ENCODE assay signal across 9 cellular contexts in genomic region chr1:144014528-144014927, GRCh38. TPM values are rescaled to one million over a fixed set of nuclear protein-coding genes. Genes with fewer than 3 reads are reported as not detected.
A peak's percentile ranks its signal among the peaks of the same experiment; 100 is the strongest.
DNase-seq lines count a peak whose midpoint lies in the region; ATAC-seq, FAIRE-seq and TF ChIP-seq lines count a peak whose summit lies in the region.
"Not testable (repeated sequence)": the region's sequence is repeated elsewhere in the genome, so short reads cannot be mapped to it uniquely, and the experiment has no call there.
"Had no signal": no experiment of that assay in that cellular context is flagged by ENCODE, and none has a peak within 500 bp of the region (broad histone marks: within the 10 kb centered on the region; RNA-seq: fewer than 3 reads in every experiment).

No MANE protein-coding gene starts in this region.

- H3K4me2 ChIP-seq in IMR-90 (ENCODE audit: low read depth, low read length); K562 (ENCODE audit: insufficient read depth, low read length): not testable (repeated sequence)

- not testable (repeated sequence) for H3K9me3 ChIP-seq in IMR-90 (ENCODE audit: control insufficient read depth, insufficient read depth, low read length); K562 (replicated peaks; ENCODE audit: control insufficient read depth, insufficient read depth, low read depth, low read length)

- not testable (repeated sequence) for H3K36me3 ChIP-seq in IMR-90 (ENCODE audit: control insufficient read depth, insufficient read depth, low read length); K562 (ENCODE audit: control insufficient read depth, insufficient read depth, low read length)

- in situ Hi-C loops in IMR-90 (cut with MboI; ENCODE audit: low sequenced_read_pairs); K562 (cut with MboI): not testable (repeated sequence)

- H2BK5ac ChIP-seq in IMR-90 (ENCODE audit: low read depth, low read length, poor library complexity, severe bottlenecking) = not testable (repeated sequence)

- not testable (repeated sequence) for H2AK5ac ChIP-seq in IMR-90 (ENCODE audit: low read depth, low read length)

- not testable (repeated sequence) for H3K4ac ChIP-seq in IMR-90 (ENCODE audit: low read depth, low read length)

- intact Hi-C loops in IMR-90 (cut with micrococcal nuclease); K562 (cut with micrococcal nuclease): not testable (repeated sequence)

- H3K4me1 ChIP-seq in IMR-90 (ENCODE audit: control insufficient read depth, insufficient read depth, low read length); K562 (replicated peaks in 1 of 2; ENCODE audit: control insufficient read depth in 2 of 2, insufficient read depth in 2 of 2, low read length in 2 of 2): not testable (repeated sequence)

- not testable (repeated sequence) for H3K56ac ChIP-seq in IMR-90 (ENCODE audit: extremely low read depth, insufficient read depth, low read length)

- not testable (repeated sequence) for H3K18ac ChIP-seq in IMR-90 (ENCODE audit: low read depth, low read length)

- TF ChIP-seq RAD21 in IMR-90 (IDR thresholded peaks at IDR 0.05; ENCODE audit: low read length); K562 (CRISPR knock-in tag; conservative IDR thresholded peaks at IDR 0.05 in 1 of 2, IDR thresholded peaks at IDR 0.05 in 1 of 2): not testable (repeated sequence)

- H2AK9ac ChIP-seq in IMR-90 (replicated peaks; ENCODE audit: low read depth, low read length, poor library complexity) = not testable (repeated sequence)

- not testable (repeated sequence) for TF ChIP-seq POLR2A in IMR-90 (IDR thresholded peaks at IDR 0.05; ENCODE audit: low read depth, low read length); K562 (conservative IDR thresholded peaks at IDR 0.05)

- not testable (repeated sequence) for FAIRE-seq in K562 (lab: Jason Lieb, UNC)

- H2BK120ac ChIP-seq in IMR-90 (ENCODE audit: low read depth, low read length) = not testable (repeated sequence)

- H3K9me1 ChIP-seq in IMR-90 (ENCODE audit: insufficient read depth, low read length); K562 (ENCODE audit: control insufficient read depth, insufficient read depth, low read length): not testable (repeated sequence)

- H3K27me3 ChIP-seq in IMR-90 (ENCODE audit: control insufficient read depth, insufficient read depth, low read length); K562 (ENCODE audit: control insufficient read depth in 2 of 2, insufficient read depth in 2 of 2, low read length in 2 of 2): not testable (repeated sequence)

- POLR2A ChIA-PET in IMR-90 (lab: Charles Lee; ENCODE audit: unreplicated experiment); K562 (lab: Yijun Ruan, JAX): not testable (repeated sequence)

- ATAC-seq in IMR-90 (ENCODE audit: low read depth) = peak; percentile 67
- peak; percentile 75 for ATAC-seq in K562

- not testable (repeated sequence) for H4K8ac ChIP-seq in IMR-90 (ENCODE audit: low read depth in 2 of 2, low read length in 2 of 2)

- TF ChIP-seq CTCF in IMR-90 (conservative IDR thresholded peaks at IDR 0.05; ENCODE audit: low read depth, low read length); K562 (IDR thresholded peaks at IDR 0.05 in 2 of 3, conservative IDR thresholded peaks at IDR 0.05 in 1 of 3; ENCODE audit: insufficient read depth in 2 of 3, low read depth in 1 of 3, low read length in 3 of 3): not testable (repeated sequence)

- DNase-seq in IMR-90; K562 (ENCODE audit: extremely low read depth in 1 of 4, low spot score in 3 of 4): not testable (repeated sequence)

- no CpG with 5 or more reads among the region's 3 CpGs for WGBS in IMR-90 (ENCODE audit: extremely low coverage in 2 of 2, insufficient read length in 1 of 2), 2 experiments
- no CpG with 5 or more reads among the region's 3 CpGs for WGBS in K562 (ENCODE audit: insufficient coverage, low coverage, missing lambda C conversion rate)

- not testable (repeated sequence) for H2BK15ac ChIP-seq in IMR-90 (ENCODE audit: low read depth, low read length)

- CTCF ChIA-PET in IMR-90 (lab: Yijun Ruan, JAX); K562 (lab: Yijun Ruan, JAX; ENCODE audit: low intra/inter-chr PET ratio): not testable (repeated sequence)

- not testable (repeated sequence) for H3K79me2 ChIP-seq in K562 (ENCODE audit: control insufficient read depth, insufficient read depth, low read length)

- dilution Hi-C loops in IMR-90 (cut with HindIII; ENCODE audit: low sequenced_read_pairs, unreplicated experiment) = not testable (repeated sequence)

- not testable (repeated sequence) for H3K79me1 ChIP-seq in IMR-90 (ENCODE audit: low read depth in 1 of 2, low read length in 2 of 2)

- H4K20me1 ChIP-seq in IMR-90 (ENCODE audit: insufficient read depth, low read length); K562 (replicated peaks; ENCODE audit: control insufficient read depth, insufficient read depth, low read length): not testable (repeated sequence)

- not testable (repeated sequence) for H3K27ac ChIP-seq in IMR-90 (ENCODE audit: insufficient read depth, low read length); K562 (ENCODE audit: extremely low read depth, low read depth, low read length)

- not testable (repeated sequence) for H3K9ac ChIP-seq in IMR-90 (ENCODE audit: low read depth, low read length); K562 (ENCODE audit: insufficient read depth in 1 of 2, low read depth in 2 of 2, low read length in 2 of 2)

- H4K5ac ChIP-seq in IMR-90 (ENCODE audit: low read depth, low read length) = not testable (repeated sequence)

- not testable (repeated sequence) for TF ChIP-seq EP300 in K562 (IDR thresholded peaks at IDR 0.05; ENCODE audit: low read length)

- H2BK20ac ChIP-seq in IMR-90 (ENCODE audit: low read depth, low read length) = not testable (repeated sequence)

- not testable (repeated sequence) for H2AFZ ChIP-seq in IMR-90 (replicated peaks; ENCODE audit: low read length, poor library complexity); K562 (ENCODE audit: low read depth, low read length)

- BruUV-seq in IMR-90 (replicated peaks; lab: Mats Ljungman, UMichigan); K562 (replicated peaks; lab: Mats Ljungman, UMichigan): not testable (repeated sequence)

- not testable (repeated sequence) for H3K4me3 ChIP-seq in IMR-90 (ENCODE audit: insufficient read depth, low read depth, low read length); K562

- not testable (repeated sequence) for H4K91ac ChIP-seq in IMR-90 (ENCODE audit: insufficient read depth, low read depth, low read length)

- not testable (repeated sequence) for H3K14ac ChIP-seq in IMR-90 (replicated peaks; ENCODE audit: low read depth, low read length)

- not testable (repeated sequence) for H3K23ac ChIP-seq in IMR-90 (ENCODE audit: low read depth, low read length)

RNA-seq across cellular contexts. Expression of gene FAM72C, which starts 42.7 kb away (rescaled TPM):
- total RNA-seq in IMR-90 (2012; rRNA removed) (0.72 and 0.83 TPM in 2 replicates), K562 (2014; rRNA removed) (12.7 and 15.7 TPM in 2 replicates), K562 (2014; rRNA removed; fragmentation: Illumina TruSeq; extraction: Trizol) (19.6 and 22.3 TPM in 2 replicates), K562 (2015; rRNA removed; fragmentation: Illumina TruSeq; extraction: Trizol) (17.0 and 17.1 TPM in 2 replicates), K562 (2021) (15.5 and 20.7 TPM in 2 replicates)
- polyA plus RNA-seq in IMR-90 (2012; rRNA removed) (1.4 and 1.8 TPM in 2 replicates), K562 (2011; rRNA removed) (26.6 and 33.1 TPM in 2 replicates), K562 (2014; fragmentation: Illumina TruSeq; extraction: Trizol) (29.4 and 43.5 TPM in 2 replicates), K562 (2014; fragmentation: Nextera tagmentation; extraction: Ambion mirVana) (1 to 10 TPM; 4.5 to 6.6 TPM), K562 (2014; rRNA removed) (21.2 and 30.6 TPM in 2 replicates)
- polyA plus RNA-seq in IMR-90 (2012; cell fraction: cytosol; rRNA removed) = 0.15 and 0.79 TPM in 2 replicates
- 0.16 and 1.0 TPM in 2 replicates for polyA plus RNA-seq in IMR-90 (2012; cell fraction: nucleus; rRNA removed; ENCODE audit: low replicate concordance)
- total RNA-seq in K562 (2011; cell fraction: chromatin; rRNA removed; ENCODE audit: low replicate concordance) = 4.3 and 10.5 TPM in 2 replicates
- total RNA-seq in K562 (2011; cell fraction: nucleolus; rRNA removed) = 2.3 and 5.1 TPM in 2 replicates
- total RNA-seq in K562 (2011; cell fraction: nucleoplasm; rRNA removed) = 8.2 and 10.0 TPM in 2 replicates
- polyA plus RNA-seq in K562 (2011; cell fraction: cytosol; rRNA removed) = 6.8 and 14.5 TPM in 2 replicates
- 10.9 and 16.2 TPM in 2 replicates for polyA plus RNA-seq in K562 (2011; cell fraction: nucleus; rRNA removed)
- 17.2 and 17.4 TPM in 2 replicates for polyA plus RNA-seq in K562 (2012)
- polyA minus RNA-seq in K562 (2011; rRNA and poly(A)+ RNA removed) = 14.0 and 19.5 TPM in 2 replicates
- 5.1 and 11.2 TPM in 2 replicates for polyA minus RNA-seq in K562 (2011; cell fraction: cytosol; rRNA and poly(A)+ RNA removed)
- 1.9 and 3.8 TPM in 2 replicates for polyA minus RNA-seq in K562 (2011; cell fraction: nucleus; rRNA and poly(A)+ RNA removed)
- total RNA-seq: B cell; Caco-2; CD4-positive, alpha-beta T cell; CD4-positive, CD25-positive, alpha-beta regulatory T cell; CD8-positive, alpha-beta T cell had no signal
- polyA plus RNA-seq: CD4-positive, alpha-beta memory T cell; CD8-positive, alpha-beta memory T cell had no signal
